In the genomic region with DNA sequence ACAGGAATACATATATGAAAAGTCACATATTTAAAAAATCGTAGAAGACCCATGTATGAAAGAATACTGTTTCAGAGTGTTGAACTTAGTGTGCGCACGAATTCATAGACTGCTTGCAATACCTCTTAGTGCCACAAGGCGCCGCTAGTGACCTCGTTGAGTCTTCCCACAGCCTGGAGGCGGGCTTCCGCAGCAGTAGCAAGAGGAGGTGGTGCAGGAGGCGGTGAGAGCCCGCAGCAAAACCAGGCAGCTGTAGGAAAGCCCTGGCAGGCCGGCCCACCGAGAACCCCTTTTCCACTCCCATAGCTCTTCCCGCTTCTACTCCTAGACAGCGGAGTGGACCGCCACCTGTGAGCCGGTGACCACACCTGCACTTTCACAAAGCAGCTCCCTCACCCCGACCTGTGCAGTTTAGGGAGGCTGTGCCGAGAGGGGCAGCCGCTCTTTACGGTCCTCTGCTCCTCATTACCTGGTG, we compare ENCODE assay signal across 1 cellular context.
TF ChIP-seq lines count a peak whose summit lies in the region.

No MANE protein-coding gene starts in this region.

TF ChIP-seq in K562, 482 proteins besides CTCF, POLR2A, EP300 and RAD21 (continued from another document):
- TF ChIP-seq, protein P1, sequence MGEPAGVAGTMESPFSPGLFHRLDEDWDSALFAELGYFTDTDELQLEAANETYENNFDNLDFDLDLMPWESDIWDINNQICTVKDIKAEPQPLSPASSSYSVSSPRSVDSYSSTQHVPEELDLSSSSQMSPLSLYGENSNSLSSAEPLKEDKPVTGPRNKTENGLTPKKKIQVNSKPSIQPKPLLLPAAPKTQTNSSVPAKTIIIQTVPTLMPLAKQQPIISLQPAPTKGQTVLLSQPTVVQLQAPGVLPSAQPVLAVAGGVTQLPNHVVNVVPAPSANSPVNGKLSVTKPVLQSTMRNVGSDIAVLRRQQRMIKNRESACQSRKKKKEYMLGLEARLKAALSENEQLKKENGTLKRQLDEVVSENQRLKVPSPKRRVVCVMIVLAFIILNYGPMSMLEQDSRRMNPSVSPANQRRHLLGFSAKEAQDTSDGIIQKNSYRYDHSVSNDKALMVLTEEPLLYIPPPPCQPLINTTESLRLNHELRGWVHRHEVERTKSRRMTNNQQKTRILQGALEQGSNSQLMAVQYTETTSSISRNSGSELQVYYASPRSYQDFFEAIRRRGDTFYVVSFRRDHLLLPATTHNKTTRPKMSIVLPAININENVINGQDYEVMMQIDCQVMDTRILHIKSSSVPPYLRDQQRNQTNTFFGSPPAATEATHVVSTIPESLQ (CRISPR knock-in tag; IDR thresholded peaks at IDR 0.05): no peak
- TF ChIP-seq CHD1 (IDR thresholded peaks at IDR 0.05; ENCODE audit: low read length) (no peak), SMC3 (conservative IDR thresholded peaks at IDR 0.05; ENCODE audit: insufficient read depth, low read depth, low read length) (peak; percentile 74), DNMT1 (IDR thresholded peaks at IDR 0.05) (no peak)
